ENCODE assay signal across 2 cellular contexts in the genomic region with DNA sequence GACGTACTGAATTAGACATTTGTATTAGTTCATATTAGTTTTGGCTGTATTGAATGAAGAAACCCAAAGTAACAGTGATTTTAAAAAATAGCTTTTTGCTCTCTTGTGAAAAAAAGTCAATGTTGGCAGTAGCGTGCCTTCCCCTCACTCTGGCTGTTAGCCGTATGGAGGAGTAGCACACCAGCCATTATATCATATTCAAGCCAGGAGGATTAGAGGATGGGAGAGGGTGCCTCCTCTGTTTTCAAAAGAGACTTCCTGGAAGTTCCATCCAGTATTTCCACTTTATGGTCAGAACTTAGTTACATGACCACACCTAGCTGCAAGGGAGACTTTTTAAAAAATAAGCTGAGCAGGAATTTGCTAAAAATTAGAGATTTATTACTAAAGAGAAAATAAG.
TF ChIP-seq lines count a peak whose summit lies in the region.

No MANE protein-coding gene starts in this region.

TF ChIP-seq in SK-N-SH, 30 proteins besides CTCF, POLR2A, EP300 and RAD21:
- TF ChIP-seq, protein P1, sequence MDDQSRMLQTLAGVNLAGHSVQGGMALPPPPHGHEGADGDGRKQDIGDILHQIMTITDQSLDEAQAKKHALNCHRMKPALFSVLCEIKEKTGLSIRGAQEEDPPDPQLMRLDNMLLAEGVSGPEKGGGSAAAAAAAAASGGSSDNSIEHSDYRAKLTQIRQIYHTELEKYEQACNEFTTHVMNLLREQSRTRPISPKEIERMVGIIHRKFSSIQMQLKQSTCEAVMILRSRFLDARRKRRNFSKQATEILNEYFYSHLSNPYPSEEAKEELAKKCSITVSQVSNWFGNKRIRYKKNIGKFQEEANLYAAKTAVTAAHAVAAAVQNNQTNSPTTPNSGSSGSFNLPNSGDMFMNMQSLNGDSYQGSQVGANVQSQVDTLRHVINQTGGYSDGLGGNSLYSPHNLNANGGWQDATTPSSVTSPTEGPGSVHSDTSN (IDR thresholded peaks at IDR 0.05) = no peak
- TF ChIP-seq POLR2AphosphoS5 (IDR thresholded peaks at IDR 0.05; ENCODE audit: low read depth, low read length) = no peak
- no peak for TF ChIP-seq TAF1 (IDR thresholded peaks at IDR 0.05; ENCODE audit: borderline replicate concordance, low read depth, low read length)
- TF ChIP-seq, protein P2, sequence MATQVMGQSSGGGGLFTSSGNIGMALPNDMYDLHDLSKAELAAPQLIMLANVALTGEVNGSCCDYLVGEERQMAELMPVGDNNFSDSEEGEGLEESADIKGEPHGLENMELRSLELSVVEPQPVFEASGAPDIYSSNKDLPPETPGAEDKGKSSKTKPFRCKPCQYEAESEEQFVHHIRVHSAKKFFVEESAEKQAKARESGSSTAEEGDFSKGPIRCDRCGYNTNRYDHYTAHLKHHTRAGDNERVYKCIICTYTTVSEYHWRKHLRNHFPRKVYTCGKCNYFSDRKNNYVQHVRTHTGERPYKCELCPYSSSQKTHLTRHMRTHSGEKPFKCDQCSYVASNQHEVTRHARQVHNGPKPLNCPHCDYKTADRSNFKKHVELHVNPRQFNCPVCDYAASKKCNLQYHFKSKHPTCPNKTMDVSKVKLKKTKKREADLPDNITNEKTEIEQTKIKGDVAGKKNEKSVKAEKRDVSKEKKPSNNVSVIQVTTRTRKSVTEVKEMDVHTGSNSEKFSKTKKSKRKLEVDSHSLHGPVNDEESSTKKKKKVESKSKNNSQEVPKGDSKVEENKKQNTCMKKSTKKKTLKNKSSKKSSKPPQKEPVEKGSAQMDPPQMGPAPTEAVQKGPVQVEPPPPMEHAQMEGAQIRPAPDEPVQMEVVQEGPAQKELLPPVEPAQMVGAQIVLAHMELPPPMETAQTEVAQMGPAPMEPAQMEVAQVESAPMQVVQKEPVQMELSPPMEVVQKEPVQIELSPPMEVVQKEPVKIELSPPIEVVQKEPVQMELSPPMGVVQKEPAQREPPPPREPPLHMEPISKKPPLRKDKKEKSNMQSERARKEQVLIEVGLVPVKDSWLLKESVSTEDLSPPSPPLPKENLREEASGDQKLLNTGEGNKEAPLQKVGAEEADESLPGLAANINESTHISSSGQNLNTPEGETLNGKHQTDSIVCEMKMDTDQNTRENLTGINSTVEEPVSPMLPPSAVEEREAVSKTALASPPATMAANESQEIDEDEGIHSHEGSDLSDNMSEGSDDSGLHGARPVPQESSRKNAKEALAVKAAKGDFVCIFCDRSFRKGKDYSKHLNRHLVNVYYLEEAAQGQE (IDR thresholded peaks at IDR 0.05; ENCODE audit: low read depth, low read length) = no peak
- TF ChIP-seq SMC3 (IDR thresholded peaks at IDR 0.05; ENCODE audit: low read depth, low read length) = no peak
- no peak for TF ChIP-seq MEF2A (IDR thresholded peaks at IDR 0.05; ENCODE audit: borderline replicate concordance, low read depth)
- no peak for TF ChIP-seq MXI1 (IDR thresholded peaks at IDR 0.05; ENCODE audit: low read depth, low read length)

TF ChIP-seq in SK-N-SH treated with all-trans-retinoic acid at 6 μM for 48 hours, 23 proteins besides CTCF, POLR2A, EP300 and RAD21 (continued from another document):
- TF ChIP-seq, protein P3, sequence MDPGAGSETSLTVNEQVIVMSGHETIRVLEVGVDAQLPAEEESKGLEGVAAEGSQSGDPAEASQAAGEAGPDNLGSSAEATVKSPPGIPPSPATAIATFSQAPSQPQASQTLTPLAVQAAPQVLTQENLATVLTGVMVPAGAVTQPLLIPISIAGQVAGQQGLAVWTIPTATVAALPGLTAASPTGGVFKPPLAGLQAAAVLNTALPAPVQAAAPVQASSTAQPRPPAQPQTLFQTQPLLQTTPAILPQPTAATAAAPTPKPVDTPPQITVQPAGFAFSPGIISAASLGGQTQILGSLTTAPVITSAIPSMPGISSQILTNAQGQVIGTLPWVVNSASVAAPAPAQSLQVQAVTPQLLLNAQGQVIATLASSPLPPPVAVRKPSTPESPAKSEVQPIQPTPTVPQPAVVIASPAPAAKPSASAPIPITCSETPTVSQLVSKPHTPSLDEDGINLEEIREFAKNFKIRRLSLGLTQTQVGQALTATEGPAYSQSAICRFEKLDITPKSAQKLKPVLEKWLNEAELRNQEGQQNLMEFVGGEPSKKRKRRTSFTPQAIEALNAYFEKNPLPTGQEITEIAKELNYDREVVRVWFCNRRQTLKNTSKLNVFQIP (CRISPR knock-in tag; IDR thresholded peaks at IDR 0.05; ENCODE audit: borderline replicate concordance, low read depth) = no peak
- TF ChIP-seq ZNF70 (CRISPR knock-in tag; IDR thresholded peaks at IDR 0.05) (no peak), ZNF565 (CRISPR knock-in tag; conservative IDR thresholded peaks at IDR 0.05; ENCODE audit: low read depth) (no peak), BACH2 (CRISPR knock-in tag; IDR thresholded peaks at IDR 0.05; ENCODE audit: borderline replicate concordance) (no peak), TCF4 (CRISPR knock-in tag; IDR thresholded peaks at IDR 0.05; ENCODE audit: borderline replicate concordance) (no peak), ZFP3 (CRISPR knock-in tag; IDR thresholded peaks at IDR 0.05) (no peak), ARNTL (CRISPR knock-in tag; IDR thresholded peaks at IDR 0.05; ENCODE audit: borderline replicate concordance, low read depth) (no peak)
- TF ChIP-seq, protein P4, sequence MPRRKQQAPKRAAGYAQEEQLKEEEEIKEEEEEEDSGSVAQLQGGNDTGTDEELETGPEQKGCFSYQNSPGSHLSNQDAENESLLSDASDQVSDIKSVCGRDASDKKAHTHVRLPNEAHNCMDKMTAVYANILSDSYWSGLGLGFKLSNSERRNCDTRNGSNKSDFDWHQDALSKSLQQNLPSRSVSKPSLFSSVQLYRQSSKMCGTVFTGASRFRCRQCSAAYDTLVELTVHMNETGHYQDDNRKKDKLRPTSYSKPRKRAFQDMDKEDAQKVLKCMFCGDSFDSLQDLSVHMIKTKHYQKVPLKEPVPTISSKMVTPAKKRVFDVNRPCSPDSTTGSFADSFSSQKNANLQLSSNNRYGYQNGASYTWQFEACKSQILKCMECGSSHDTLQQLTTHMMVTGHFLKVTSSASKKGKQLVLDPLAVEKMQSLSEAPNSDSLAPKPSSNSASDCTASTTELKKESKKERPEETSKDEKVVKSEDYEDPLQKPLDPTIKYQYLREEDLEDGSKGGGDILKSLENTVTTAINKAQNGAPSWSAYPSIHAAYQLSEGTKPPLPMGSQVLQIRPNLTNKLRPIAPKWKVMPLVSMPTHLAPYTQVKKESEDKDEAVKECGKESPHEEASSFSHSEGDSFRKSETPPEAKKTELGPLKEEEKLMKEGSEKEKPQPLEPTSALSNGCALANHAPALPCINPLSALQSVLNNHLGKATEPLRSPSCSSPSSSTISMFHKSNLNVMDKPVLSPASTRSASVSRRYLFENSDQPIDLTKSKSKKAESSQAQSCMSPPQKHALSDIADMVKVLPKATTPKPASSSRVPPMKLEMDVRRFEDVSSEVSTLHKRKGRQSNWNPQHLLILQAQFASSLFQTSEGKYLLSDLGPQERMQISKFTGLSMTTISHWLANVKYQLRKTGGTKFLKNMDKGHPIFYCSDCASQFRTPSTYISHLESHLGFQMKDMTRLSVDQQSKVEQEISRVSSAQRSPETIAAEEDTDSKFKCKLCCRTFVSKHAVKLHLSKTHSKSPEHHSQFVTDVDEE (CRISPR knock-in tag; IDR thresholded peaks at IDR 0.05) = no peak
